ENCODE assay signal across 12 cellular contexts in the genomic region with DNA sequence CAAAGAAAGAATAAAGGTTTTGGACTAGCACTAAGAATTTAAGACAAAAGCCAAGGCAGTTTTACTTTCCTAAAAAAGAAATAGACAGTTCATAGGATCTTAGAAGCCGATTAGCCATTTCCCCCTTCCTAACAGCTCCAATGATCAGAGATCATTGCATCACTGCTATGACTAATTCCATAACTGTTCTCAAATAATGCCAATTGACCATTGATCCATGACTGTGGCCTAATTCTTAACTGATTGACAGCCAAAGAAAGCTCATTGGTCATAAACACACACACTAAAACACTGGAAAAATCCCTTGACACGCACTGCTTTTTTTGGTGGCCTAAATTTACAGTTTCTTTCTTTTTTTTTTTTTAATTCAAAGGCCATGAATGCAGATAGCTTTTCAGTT.
DNase-seq lines count a peak whose midpoint lies in the region; ATAC-seq and TF ChIP-seq lines count a peak whose summit lies in the region.
"Had no signal": no experiment of that assay in that cellular context is flagged by ENCODE, and none has a peak within 500 bp of the region (broad histone marks: within the 10 kb centered on the region; RNA-seq: fewer than 3 reads in every experiment).

No MANE protein-coding gene starts in this region.

- no peaks in the 10 kb centered on the region for H3K79me2 ChIP-seq in DND-41 (ENCODE audit: insufficient read depth, low read length)

- peaks cover 0 to 2% (median 0%) of the 10 kb centered on the region in 6 donors for H3K9me3 Mint-ChIP-seq in immature natural killer cell

- peaks cover 2 to 4% (median 3%) of the 10 kb centered on the region in 3 donors for H3K36me3 Mint-ChIP-seq in immature natural killer cell
- H3K36me3 Mint-ChIP-seq: memory B cell had no signal

- intact Hi-C loops in lower lobe of right lung (cut with DNase I) (no loop called here), A673 (cut with micrococcal nuclease; ENCODE audit: unreplicated experiment) (no loop called here)

- H3K9ac ChIP-seq in DND-41 (ENCODE audit: low read depth, low read length): peak overlapping the region; percentile 37

- TF ChIP-seq CTCF in DND-41 (IDR thresholded peaks at IDR 0.05; ENCODE audit: borderline replicate concordance, extremely low read depth, low read length, poor library complexity, severe bottlenecking): no peak
- TF ChIP-seq CTCF in lower lobe of right lung (IDR thresholded peaks at IDR 0.05): no peak
- no peak for TF ChIP-seq CTCF in GM10248 (IDR thresholded peaks at IDR 0.05; ENCODE audit: control extremely low read depth, extremely low read depth, low read depth, missing control alignments)
- no peak for TF ChIP-seq CTCF in A673 (conservative IDR thresholded peaks at IDR 0.05; ENCODE audit: low read depth, low read length)

- peak overlapping the region; percentile 49 for H3K4me2 ChIP-seq in DND-41 (ENCODE audit: insufficient read depth, low read length)

- no peaks in the 10 kb centered on the region for H3K27me3 ChIP-seq in DND-41 (ENCODE audit: insufficient read depth, low read length, poor library complexity)
- no peaks in the 10 kb centered on the region for H3K27me3 ChIP-seq in lower lobe of right lung (ENCODE audit: low read depth)
- H3K27me3 ChIP-seq in A673 (replicated peaks; ENCODE audit: insufficient read depth, low read depth, low read length, poor library complexity): no peaks in the 10 kb centered on the region
- H3K27me3 ChIP-seq: gastrocnemius medialis had no signal

- POLR2A ChIA-PET in GM10248 (lab: Yijun Ruan, JAX): no interaction called here
- POLR2A ChIA-PET in A673 (lab: Charles Lee; ENCODE audit: low non-redundant PET): no interaction called here

- H3K27ac Mint-ChIP-seq in immature natural killer cell: peak overlapping the region; percentile 80 to 90 (median 84)
- H3K27ac Mint-ChIP-seq: memory B cell had no signal

- CTCF ChIA-PET in GM10248 (lab: Yijun Ruan, JAX): interaction anchor here (1.0 kb wide), 1 partner anchor 10 kb away, joined by 4 read pairs; no protein-coding TSS in a partner anchor
- CTCF ChIA-PET in A673 (lab: Charles Lee): no interaction called here

- H3K27me3 Mint-ChIP-seq in immature natural killer cell (ENCODE audit: low read depth in 3 of 3): peaks cover 1 to 4% (median 2%) of the 10 kb centered on the region in 3 donors

- H3K9me3 ChIP-seq in DND-41 (ENCODE audit: insufficient read depth, low read length, severe bottlenecking) (no peaks in the 10 kb centered on the region), lower lobe of right lung (no peaks in the 10 kb centered on the region), A673 (ENCODE audit: low read depth, low read length, poor library complexity, severe bottlenecking) (no peaks in the 10 kb centered on the region)
- H3K9me3 ChIP-seq: gastrocnemius medialis had no signal

- peak overlapping the region; percentile 5; the same call in 1 of the 2 replicates for H2AFZ ChIP-seq in DND-41 (ENCODE audit: low read depth, low read length)

- no peak for DNase-seq in DND-41
- DNase-seq in immature natural killer cell: no peak
- DNase-seq in lower lobe of right lung: no peak
- DNase-seq in GM10248 (ENCODE audit: extremely low spot score): no peak
- no peak for DNase-seq in A673 (ENCODE audit: low spot score)
- DNase-seq: activated T-cell treated with anti-CD3 and anti-CD28 coated beads, Interleukin-2, amount 50 U/mL, for 1 hour; gastrocnemius medialis; NCI-H524 had no signal

- no peaks in the 10 kb centered on the region for H4K20me1 ChIP-seq in DND-41 (ENCODE audit: insufficient read depth, low read length)

- no TSS peak for BruUV-seq in A673 (replicated peaks; lab: Mats Ljungman, UMichigan)

- H3K4me1 ChIP-seq in DND-41 (ENCODE audit: insufficient read depth, low read length): peaks cover 67% of the 10 kb centered on the region
- no peaks in the 10 kb centered on the region for H3K4me1 ChIP-seq in lower lobe of right lung
- no peaks in the 10 kb centered on the region for H3K4me1 ChIP-seq in A673 (ENCODE audit: insufficient read depth, low read length, poor library complexity, severe bottlenecking)
- H3K4me1 ChIP-seq: gastrocnemius medialis had no signal

- peaks cover 74 to 89% of the 10 kb centered on the region in 2 donors for H3K4me1 Mint-ChIP-seq in immature natural killer cell
- H3K4me1 Mint-ChIP-seq: memory B cell had no signal

- no peaks in the 10 kb centered on the region for H3K36me3 ChIP-seq in DND-41 (ENCODE audit: insufficient read depth, low read length)
- H3K36me3 ChIP-seq in lower lobe of right lung: no peaks in the 10 kb centered on the region
- H3K36me3 ChIP-seq in A673 (ENCODE audit: insufficient read depth, low read length, poor library complexity, severe bottlenecking): no peaks in the 10 kb centered on the region
- H3K36me3 ChIP-seq: gastrocnemius medialis had no signal

- peak overlapping the region; percentile 69 to 88 (median 81) for H3K4me3 Mint-ChIP-seq in immature natural killer cell
- H3K4me3 Mint-ChIP-seq: memory B cell had no signal

- H3K27ac ChIP-seq in DND-41 (ENCODE audit: low read length) (peak overlapping the region; percentile 85), lower lobe of right lung (no peak overlapping the region), A673 (ENCODE audit: low read depth, low read length, poor library complexity, severe bottlenecking) (no peak overlapping the region)
- H3K27ac ChIP-seq: gastrocnemius medialis had no signal

- ATAC-seq in DND-41 (ENCODE audit: insufficient read depth, low read depth): no peak
- peak; percentile 71 for ATAC-seq in GM19395 (IDR thresholded peaks at IDR 0.05; ENCODE audit: unreplicated experiment)
- peak; percentile 87 for ATAC-seq in HG03457 (IDR thresholded peaks at IDR 0.05; ENCODE audit: unreplicated experiment)
- no peak for ATAC-seq in lower lobe of right lung
- ATAC-seq in GM19324 (IDR thresholded peaks at IDR 0.05; ENCODE audit: low FRiP score, unreplicated experiment): no peak
- ATAC-seq: gastrocnemius medialis had no signal

- H3K4me3 ChIP-seq in DND-41 (ENCODE audit: low read depth in 1 of 2, low read length in 2 of 2): peak overlapping the region in 1 of 2 experiments; percentile 21; a peak in 2 of 4 replicates
- no peak overlapping the region for H3K4me3 ChIP-seq in lower lobe of right lung
- H3K4me3 ChIP-seq in A673 (ENCODE audit: low read depth, low read length, poor library complexity, severe bottlenecking): no peak overlapping the region
- H3K4me3 ChIP-seq: gastrocnemius medialis had no signal

Comparison
In these comparisons a context has a peak if more than half of its experiments do, and no peak if none do; other contexts are left out.
1. ATAC-seq: peak in GM19395 (single experiment) and HG03457 (single experiment); none in DND-41 (single experiment), lower lobe of right lung (0 of 2) and GM19324 (single experiment).